In genomic region chr2:8159211-8159965, GRCh38 we compare ENCODE assay signal across 1 cellular context.
TF ChIP-seq lines count a peak whose summit lies in the region.

No MANE protein-coding gene starts in this region.

TF ChIP-seq in H1, 55 proteins besides CTCF, POLR2A, EP300 and RAD21:
- TF ChIP-seq NRF1 (IDR thresholded peaks at IDR 0.05; ENCODE audit: low read depth, low read length) (no peak), SUZ12 (IDR thresholded peaks at IDR 0.05; ENCODE audit: low read length) (no peak), RFX5 (IDR thresholded peaks at IDR 0.05; ENCODE audit: borderline replicate concordance, low read depth, low read length) (no peak)
